In genomic region chr3:87798567-87798947, GRCh38 we compare ENCODE assay signal across 23 cellular contexts. TPM values are rescaled to one million over a fixed set of nuclear protein-coding genes. Genes with fewer than 3 reads are reported as not detected.
"Had no signal": no experiment of that assay in that cellular context is flagged by ENCODE, and none has a peak within 500 bp of the region (broad histone marks: within the 10 kb centered on the region; RNA-seq: fewer than 3 reads in every experiment).

No MANE protein-coding gene starts in this region.

- H3K27me3 ChIP-seq: right lobe of liver, testis, upper lobe of left lung had no signal

- DNase-seq: activated CD4-positive, alpha-beta memory T cell treated with anti-CD3 and anti-CD28 coated beads, Interleukin-2, amount 10 ng/mL, durations not matched to agents 7 days and 5 days; activated CD4-positive, alpha-beta T cell treated with anti-CD3 and anti-CD28 coated beads for 36 hours; activated gamma-delta T cell; activated T-cell treated with anti-CD3 and anti-CD28 coated beads, Interleukin-2, amount 50 U/mL, for 4 hours; central memory CD4-positive, alpha-beta T cell; cortex of kidney; effector CD4-positive, alpha-beta T cell; gastrocnemius medialis; heart left ventricle; immature natural killer cell; left cardiac atrium; lower lobe of right lung; midbrain; right lobe of liver; stimulated activated naive CD8-positive, alpha-beta T cell treated with anti-CD3 and anti-CD28 coated beads, Interleukin-15, amount 100 ng/mL, for 72 hours; T-helper 17 cell; testis; upper lobe of left lung had no signal

- ATAC-seq: activated CD4-positive, alpha-beta T cell treated with anti-CD3 and anti-CD28 coated beads for 36 hours; activated naive CD4-positive, alpha-beta T cell treated with anti-CD3 and anti-CD28 coated beads, Interleukin-2, amount 50 U/mL, for 72 hours; activated T-cell treated with anti-CD3 and anti-CD28 coated beads, Interleukin-2, amount 50 U/mL, for 4 hours; gastrocnemius medialis; heart left ventricle; left cardiac atrium; lower lobe of right lung; right lobe of liver; stimulated activated naive CD8-positive, alpha-beta T cell treated with anti-CD3 and anti-CD28 coated beads, Interleukin-15, amount 100 ng/mL, for 72 hours; T-helper 17 cell had no signal

- H3K9me3 ChIP-seq: gastrocnemius medialis, heart left ventricle, lower lobe of right lung, prostate gland, right lobe of liver, testis, upper lobe of left lung had no signal

- H3K4me1 ChIP-seq: gastrocnemius medialis, lower lobe of right lung, prostate gland, right lobe of liver, testis had no signal

- H3K36me3 ChIP-seq: gastrocnemius medialis, heart left ventricle, lower lobe of right lung, prostate gland, right lobe of liver, upper lobe of left lung had no signal

- H3K4me3 ChIP-seq: gastrocnemius medialis, heart left ventricle, lower lobe of right lung, prostate gland, right lobe of liver, testis, upper lobe of left lung had no signal

- H3K27ac ChIP-seq: heart left ventricle, lower lobe of right lung, prostate gland, right lobe of liver, testis, upper lobe of left lung had no signal

RNA-seq across cellular contexts. Expression of gene HTR1F, which starts 6.1 kb away (rescaled TPM):
- total RNA-seq: activated CD4-positive, alpha-beta memory T cell treated with anti-CD3 and anti-CD28 coated beads, Interleukin-2, amount 10 ng/mL, durations not matched to agents 7 days and 5 days; activated CD4-positive, alpha-beta T cell treated with anti-CD3 and anti-CD28 coated beads for 36 hours; activated naive CD4-positive, alpha-beta T cell treated with anti-CD3 and anti-CD28 coated beads, Interleukin-2, amount 50 U/mL, for 72 hours; fibroblast of lung; myocyte; right lobe of liver had no signal
- polyA plus RNA-seq: neural cell had no signal
